In the genomic region with DNA sequence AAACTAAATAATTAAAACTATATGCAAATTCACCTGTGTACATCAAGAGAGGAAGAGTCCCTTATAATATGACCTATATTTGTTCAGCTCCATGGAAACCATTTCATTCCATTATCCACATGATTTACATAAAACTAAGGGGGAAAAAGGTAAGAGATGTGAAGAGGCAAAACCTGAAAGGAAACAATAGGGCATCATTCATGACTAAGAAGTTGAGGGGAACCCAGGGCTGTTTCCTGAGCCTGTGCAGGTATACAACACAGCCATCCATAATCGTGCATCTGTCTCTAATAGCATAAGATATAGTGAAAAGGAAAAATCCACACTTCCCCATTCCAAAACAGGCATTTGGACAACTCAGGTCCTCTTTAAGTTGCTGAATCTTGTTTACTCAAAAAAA, we compare ENCODE assay signal across 1 cellular context.
TF ChIP-seq lines count a peak whose summit lies in the region.

No MANE protein-coding gene starts in this region.

TF ChIP-seq in GM23338, 12 proteins besides CTCF, POLR2A, EP300 and RAD21 (continued from another document):
- no peak for TF ChIP-seq ZNF462 (CRISPR knock-in tag; IDR thresholded peaks at IDR 0.05)
- no peak for TF ChIP-seq NANOG (IDR thresholded peaks at IDR 0.05; ENCODE audit: borderline replicate concordance)
- no peak for TF ChIP-seq STAT1 (IDR thresholded peaks at IDR 0.05; ENCODE audit: unreplicated experiment)
- TF ChIP-seq CREB1 (CRISPR knock-in tag; IDR thresholded peaks at IDR 0.05; ENCODE audit: low read depth): no peak
- TF ChIP-seq EZH2phosphoT487 (IDR thresholded peaks at IDR 0.05; ENCODE audit: unreplicated experiment): no peak
- no peak for TF ChIP-seq ZNF331 (CRISPR knock-in tag; IDR thresholded peaks at IDR 0.05; ENCODE audit: low read depth)
